ENCODE assay signal across 1 cellular context in genomic region chr3:10285742-10286524, GRCh38.
TF ChIP-seq lines count a peak whose summit lies in the region.

No MANE protein-coding gene starts in this region.

TF ChIP-seq in GM23338, 12 proteins besides CTCF, POLR2A, EP300 and RAD21 (continued from another document):
- TF ChIP-seq, protein P1, sequence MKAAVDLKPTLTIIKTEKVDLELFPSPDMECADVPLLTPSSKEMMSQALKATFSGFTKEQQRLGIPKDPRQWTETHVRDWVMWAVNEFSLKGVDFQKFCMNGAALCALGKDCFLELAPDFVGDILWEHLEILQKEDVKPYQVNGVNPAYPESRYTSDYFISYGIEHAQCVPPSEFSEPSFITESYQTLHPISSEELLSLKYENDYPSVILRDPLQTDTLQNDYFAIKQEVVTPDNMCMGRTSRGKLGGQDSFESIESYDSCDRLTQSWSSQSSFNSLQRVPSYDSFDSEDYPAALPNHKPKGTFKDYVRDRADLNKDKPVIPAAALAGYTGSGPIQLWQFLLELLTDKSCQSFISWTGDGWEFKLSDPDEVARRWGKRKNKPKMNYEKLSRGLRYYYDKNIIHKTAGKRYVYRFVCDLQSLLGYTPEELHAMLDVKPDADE (IDR thresholded peaks at IDR 0.05): no peak
- TF ChIP-seq ZNF331 (CRISPR knock-in tag; IDR thresholded peaks at IDR 0.05; ENCODE audit: low read depth): no peak
- TF ChIP-seq ZNF462 (CRISPR knock-in tag; IDR thresholded peaks at IDR 0.05): no peak
- TF ChIP-seq STAT1 (IDR thresholded peaks at IDR 0.05; ENCODE audit: unreplicated experiment): no peak
